In the genomic region with DNA sequence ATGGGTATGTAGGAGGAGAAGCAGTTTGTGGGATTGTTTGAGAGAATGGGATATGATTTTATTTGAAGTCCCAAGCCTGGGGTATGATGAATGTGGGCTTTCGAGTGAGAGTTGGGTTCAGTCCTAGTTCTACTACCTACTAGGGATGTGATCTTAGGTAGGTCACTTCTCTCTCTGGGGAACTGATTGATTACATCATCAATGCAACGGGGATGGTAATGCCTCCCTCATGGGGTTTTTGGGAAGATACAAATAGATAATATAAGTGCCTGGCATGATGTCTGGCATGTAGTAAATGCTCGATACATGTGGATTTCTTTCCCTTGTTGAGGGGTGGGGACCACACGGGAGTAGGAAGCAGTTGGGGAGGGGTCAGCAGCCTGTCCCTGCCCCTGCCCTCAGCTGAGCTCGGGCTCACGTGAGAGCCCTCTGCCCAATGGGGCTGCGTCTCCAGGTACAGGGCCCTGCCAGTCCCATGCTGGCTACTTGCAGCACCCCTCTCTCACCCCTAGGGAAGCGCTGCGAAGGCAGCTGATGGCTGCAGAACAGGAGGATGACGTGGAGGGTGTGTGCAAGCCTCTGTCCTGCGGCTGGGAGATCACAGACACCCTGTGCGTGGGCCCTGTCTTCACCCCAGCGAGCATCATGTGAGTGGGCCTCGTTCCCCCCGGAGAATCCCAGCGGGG, we compare ENCODE assay signal across 2 cellular contexts.
TF ChIP-seq lines count a peak whose summit lies in the region.

No MANE protein-coding gene starts in this region.

TF ChIP-seq in GM23338, 12 proteins besides CTCF, POLR2A, EP300 and RAD21 (continued from another document):
- TF ChIP-seq, protein P1, sequence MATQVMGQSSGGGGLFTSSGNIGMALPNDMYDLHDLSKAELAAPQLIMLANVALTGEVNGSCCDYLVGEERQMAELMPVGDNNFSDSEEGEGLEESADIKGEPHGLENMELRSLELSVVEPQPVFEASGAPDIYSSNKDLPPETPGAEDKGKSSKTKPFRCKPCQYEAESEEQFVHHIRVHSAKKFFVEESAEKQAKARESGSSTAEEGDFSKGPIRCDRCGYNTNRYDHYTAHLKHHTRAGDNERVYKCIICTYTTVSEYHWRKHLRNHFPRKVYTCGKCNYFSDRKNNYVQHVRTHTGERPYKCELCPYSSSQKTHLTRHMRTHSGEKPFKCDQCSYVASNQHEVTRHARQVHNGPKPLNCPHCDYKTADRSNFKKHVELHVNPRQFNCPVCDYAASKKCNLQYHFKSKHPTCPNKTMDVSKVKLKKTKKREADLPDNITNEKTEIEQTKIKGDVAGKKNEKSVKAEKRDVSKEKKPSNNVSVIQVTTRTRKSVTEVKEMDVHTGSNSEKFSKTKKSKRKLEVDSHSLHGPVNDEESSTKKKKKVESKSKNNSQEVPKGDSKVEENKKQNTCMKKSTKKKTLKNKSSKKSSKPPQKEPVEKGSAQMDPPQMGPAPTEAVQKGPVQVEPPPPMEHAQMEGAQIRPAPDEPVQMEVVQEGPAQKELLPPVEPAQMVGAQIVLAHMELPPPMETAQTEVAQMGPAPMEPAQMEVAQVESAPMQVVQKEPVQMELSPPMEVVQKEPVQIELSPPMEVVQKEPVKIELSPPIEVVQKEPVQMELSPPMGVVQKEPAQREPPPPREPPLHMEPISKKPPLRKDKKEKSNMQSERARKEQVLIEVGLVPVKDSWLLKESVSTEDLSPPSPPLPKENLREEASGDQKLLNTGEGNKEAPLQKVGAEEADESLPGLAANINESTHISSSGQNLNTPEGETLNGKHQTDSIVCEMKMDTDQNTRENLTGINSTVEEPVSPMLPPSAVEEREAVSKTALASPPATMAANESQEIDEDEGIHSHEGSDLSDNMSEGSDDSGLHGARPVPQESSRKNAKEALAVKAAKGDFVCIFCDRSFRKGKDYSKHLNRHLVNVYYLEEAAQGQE (IDR thresholded peaks at IDR 0.05; ENCODE audit: unreplicated experiment): no peak
- TF ChIP-seq ZNF331 (CRISPR knock-in tag; IDR thresholded peaks at IDR 0.05; ENCODE audit: low read depth): no peak

TF ChIP-seq in WTC11, 78 proteins besides CTCF, POLR2A, EP300 and RAD21 (continued from another document and continues in another):
- TF ChIP-seq HMGXB4 (CRISPR knock-in tag; IDR thresholded peaks at IDR 0.05): no peak
- no peak for TF ChIP-seq SMAD3 (CRISPR knock-in tag; IDR thresholded peaks at IDR 0.05; ENCODE audit: borderline replicate concordance)
- 0 out of 2 replicates have a peak, but pooled peaks have one; percentile 31 for TF ChIP-seq ZNF138 (CRISPR knock-in tag; conservative IDR thresholded peaks at IDR 0.05)
- TF ChIP-seq, protein P2, sequence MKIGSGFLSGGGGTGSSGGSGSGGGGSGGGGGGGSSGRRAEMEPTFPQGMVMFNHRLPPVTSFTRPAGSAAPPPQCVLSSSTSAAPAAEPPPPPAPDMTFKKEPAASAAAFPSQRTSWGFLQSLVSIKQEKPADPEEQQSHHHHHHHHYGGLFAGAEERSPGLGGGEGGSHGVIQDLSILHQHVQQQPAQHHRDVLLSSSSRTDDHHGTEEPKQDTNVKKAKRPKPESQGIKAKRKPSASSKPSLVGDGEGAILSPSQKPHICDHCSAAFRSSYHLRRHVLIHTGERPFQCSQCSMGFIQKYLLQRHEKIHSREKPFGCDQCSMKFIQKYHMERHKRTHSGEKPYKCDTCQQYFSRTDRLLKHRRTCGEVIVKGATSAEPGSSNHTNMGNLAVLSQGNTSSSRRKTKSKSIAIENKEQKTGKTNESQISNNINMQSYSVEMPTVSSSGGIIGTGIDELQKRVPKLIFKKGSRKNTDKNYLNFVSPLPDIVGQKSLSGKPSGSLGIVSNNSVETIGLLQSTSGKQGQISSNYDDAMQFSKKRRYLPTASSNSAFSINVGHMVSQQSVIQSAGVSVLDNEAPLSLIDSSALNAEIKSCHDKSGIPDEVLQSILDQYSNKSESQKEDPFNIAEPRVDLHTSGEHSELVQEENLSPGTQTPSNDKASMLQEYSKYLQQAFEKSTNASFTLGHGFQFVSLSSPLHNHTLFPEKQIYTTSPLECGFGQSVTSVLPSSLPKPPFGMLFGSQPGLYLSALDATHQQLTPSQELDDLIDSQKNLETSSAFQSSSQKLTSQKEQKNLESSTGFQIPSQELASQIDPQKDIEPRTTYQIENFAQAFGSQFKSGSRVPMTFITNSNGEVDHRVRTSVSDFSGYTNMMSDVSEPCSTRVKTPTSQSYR (CRISPR knock-in tag; IDR thresholded peaks at IDR 0.05): 0 out of 2 replicates have a peak, but pooled peaks have one; percentile 11
- no peak for TF ChIP-seq TEAD4 (CRISPR knock-in tag; IDR thresholded peaks at IDR 0.05)
- TF ChIP-seq FOXJ3 (CRISPR knock-in tag; IDR thresholded peaks at IDR 0.05; ENCODE audit: borderline replicate concordance): no peak
- no peak for TF ChIP-seq ARID4B (CRISPR knock-in tag; IDR thresholded peaks at IDR 0.05; ENCODE audit: borderline replicate concordance)
- TF ChIP-seq NR1H2 (CRISPR knock-in tag; IDR thresholded peaks at IDR 0.05): no peak
- TF ChIP-seq, protein P3, sequence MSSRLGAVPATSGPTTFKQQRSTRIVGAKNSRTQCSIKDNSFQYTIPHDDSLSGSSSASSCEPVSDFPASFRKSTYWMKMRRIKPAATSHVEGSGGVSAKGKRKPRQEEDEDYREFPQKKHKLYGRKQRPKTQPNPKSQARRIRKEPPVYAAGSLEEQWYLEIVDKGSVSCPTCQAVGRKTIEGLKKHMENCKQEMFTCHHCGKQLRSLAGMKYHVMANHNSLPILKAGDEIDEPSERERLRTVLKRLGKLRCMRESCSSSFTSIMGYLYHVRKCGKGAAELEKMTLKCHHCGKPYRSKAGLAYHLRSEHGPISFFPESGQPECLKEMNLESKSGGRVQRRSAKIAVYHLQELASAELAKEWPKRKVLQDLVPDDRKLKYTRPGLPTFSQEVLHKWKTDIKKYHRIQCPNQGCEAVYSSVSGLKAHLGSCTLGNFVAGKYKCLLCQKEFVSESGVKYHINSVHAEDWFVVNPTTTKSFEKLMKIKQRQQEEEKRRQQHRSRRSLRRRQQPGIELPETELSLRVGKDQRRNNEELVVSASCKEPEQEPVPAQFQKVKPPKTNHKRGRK (CRISPR knock-in tag; IDR thresholded peaks at IDR 0.05; ENCODE audit: borderline replicate concordance): no peak
- TF ChIP-seq, protein P4, sequence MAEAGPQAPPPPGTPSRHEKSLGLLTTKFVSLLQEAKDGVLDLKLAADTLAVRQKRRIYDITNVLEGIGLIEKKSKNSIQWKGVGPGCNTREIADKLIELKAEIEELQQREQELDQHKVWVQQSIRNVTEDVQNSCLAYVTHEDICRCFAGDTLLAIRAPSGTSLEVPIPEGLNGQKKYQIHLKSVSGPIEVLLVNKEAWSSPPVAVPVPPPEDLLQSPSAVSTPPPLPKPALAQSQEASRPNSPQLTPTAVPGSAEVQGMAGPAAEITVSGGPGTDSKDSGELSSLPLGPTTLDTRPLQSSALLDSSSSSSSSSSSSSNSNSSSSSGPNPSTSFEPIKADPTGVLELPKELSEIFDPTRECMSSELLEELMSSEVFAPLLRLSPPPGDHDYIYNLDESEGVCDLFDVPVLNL (CRISPR knock-in tag; IDR thresholded peaks at IDR 0.05; ENCODE audit: borderline replicate concordance, low read depth): no peak
- TF ChIP-seq E2F1 (CRISPR knock-in tag; IDR thresholded peaks at IDR 0.05): no peak
- TF ChIP-seq ZNF121 (CRISPR knock-in tag; IDR thresholded peaks at IDR 0.05): no peak
- TF ChIP-seq TCF7 (CRISPR knock-in tag; IDR thresholded peaks at IDR 0.05; ENCODE audit: low read depth): no peak
- TF ChIP-seq MAX (CRISPR knock-in tag; IDR thresholded peaks at IDR 0.05): peak; percentile 68; the same call in 1 of the 2 replicates
- no peak for TF ChIP-seq SMAD4 (CRISPR knock-in tag; IDR thresholded peaks at IDR 0.05)
- TF ChIP-seq ZNF396 (CRISPR knock-in tag; IDR thresholded peaks at IDR 0.05; ENCODE audit: borderline replicate concordance): no peak
- TF ChIP-seq, protein P5, sequence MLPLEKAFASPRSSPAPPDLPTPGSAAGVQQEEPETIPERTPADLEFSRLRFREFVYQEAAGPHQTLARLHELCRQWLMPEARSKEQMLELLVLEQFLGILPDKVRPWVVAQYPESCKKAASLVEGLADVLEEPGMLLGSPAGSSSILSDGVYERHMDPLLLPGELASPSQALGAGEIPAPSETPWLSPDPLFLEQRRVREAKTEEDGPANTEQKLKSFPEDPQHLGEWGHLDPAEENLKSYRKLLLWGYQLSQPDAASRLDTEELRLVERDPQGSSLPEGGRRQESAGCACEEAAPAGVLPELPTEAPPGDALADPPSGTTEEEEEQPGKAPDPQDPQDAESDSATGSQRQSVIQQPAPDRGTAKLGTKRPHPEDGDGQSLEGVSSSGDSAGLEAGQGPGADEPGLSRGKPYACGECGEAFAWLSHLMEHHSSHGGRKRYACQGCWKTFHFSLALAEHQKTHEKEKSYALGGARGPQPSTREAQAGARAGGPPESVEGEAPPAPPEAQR (CRISPR knock-in tag; IDR thresholded peaks at IDR 0.05): no peak
- TF ChIP-seq, protein P6, sequence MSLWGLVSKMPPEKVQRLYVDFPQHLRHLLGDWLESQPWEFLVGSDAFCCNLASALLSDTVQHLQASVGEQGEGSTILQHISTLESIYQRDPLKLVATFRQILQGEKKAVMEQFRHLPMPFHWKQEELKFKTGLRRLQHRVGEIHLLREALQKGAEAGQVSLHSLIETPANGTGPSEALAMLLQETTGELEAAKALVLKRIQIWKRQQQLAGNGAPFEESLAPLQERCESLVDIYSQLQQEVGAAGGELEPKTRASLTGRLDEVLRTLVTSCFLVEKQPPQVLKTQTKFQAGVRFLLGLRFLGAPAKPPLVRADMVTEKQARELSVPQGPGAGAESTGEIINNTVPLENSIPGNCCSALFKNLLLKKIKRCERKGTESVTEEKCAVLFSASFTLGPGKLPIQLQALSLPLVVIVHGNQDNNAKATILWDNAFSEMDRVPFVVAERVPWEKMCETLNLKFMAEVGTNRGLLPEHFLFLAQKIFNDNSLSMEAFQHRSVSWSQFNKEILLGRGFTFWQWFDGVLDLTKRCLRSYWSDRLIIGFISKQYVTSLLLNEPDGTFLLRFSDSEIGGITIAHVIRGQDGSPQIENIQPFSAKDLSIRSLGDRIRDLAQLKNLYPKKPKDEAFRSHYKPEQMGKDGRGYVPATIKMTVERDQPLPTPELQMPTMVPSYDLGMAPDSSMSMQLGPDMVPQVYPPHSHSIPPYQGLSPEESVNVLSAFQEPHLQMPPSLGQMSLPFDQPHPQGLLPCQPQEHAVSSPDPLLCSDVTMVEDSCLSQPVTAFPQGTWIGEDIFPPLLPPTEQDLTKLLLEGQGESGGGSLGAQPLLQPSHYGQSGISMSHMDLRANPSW (CRISPR knock-in tag; conservative IDR thresholded peaks at IDR 0.05; ENCODE audit: low read depth): no peak
- peak; percentile 93 for TF ChIP-seq USF2 (CRISPR knock-in tag; IDR thresholded peaks at IDR 0.05)
- no peak for TF ChIP-seq JAZF1 (CRISPR knock-in tag; IDR thresholded peaks at IDR 0.05)
- no peak for TF ChIP-seq GABPB1 (CRISPR knock-in tag; IDR thresholded peaks at IDR 0.05)
- no peak for TF ChIP-seq ZNF317 (CRISPR knock-in tag; IDR thresholded peaks at IDR 0.05; ENCODE audit: borderline replicate concordance, low read depth)
- no peak for TF ChIP-seq JUN (CRISPR knock-in tag; IDR thresholded peaks at IDR 0.05)
- no peak for TF ChIP-seq ETV6 (CRISPR knock-in tag; IDR thresholded peaks at IDR 0.05)
- TF ChIP-seq ZNF671 (CRISPR knock-in tag; IDR thresholded peaks at IDR 0.05): no peak
- no peak for TF ChIP-seq ATF1 (CRISPR knock-in tag; IDR thresholded peaks at IDR 0.05)
